Comparison of ENCODE assay signal across 1 cellular context in genomic region chr7:75637854-75638606, GRCh38.
TF ChIP-seq lines count a peak whose summit lies in the region.

No MANE protein-coding gene starts in this region.

TF ChIP-seq in HEK293, 187 proteins besides CTCF, POLR2A, EP300 and RAD21 (continued from another document):
- no peak for TF ChIP-seq ZSCAN5A (tag by site-specific recombination; IDR thresholded peaks at IDR 0.05)
